In the genomic region with DNA sequence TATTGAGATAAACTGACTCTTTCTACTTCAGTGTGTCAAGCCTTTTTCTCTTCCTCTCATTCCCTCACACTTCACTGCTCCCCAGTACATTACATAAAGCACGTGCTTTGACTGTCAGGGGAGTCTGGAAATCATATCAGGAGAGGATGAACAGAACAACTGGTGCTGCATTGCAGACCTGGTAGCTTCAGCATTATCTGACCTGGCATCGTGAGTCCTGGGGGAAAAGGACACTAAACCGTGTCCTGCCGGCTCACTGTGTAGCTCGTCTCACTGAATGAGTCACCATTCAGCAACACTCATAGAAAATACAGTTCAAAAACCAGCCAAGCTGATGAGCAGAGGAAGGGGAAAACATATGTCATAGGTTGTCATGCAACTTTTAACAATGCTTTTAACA, we compare ENCODE assay signal across 11 cellular contexts.
DNase-seq lines count a peak whose midpoint lies in the region; ATAC-seq and TF ChIP-seq lines count a peak whose summit lies in the region.
"Had no signal": no experiment of that assay in that cellular context is flagged by ENCODE, and none has a peak within 500 bp of the region (broad histone marks: within the 10 kb centered on the region; RNA-seq: fewer than 3 reads in every experiment).

No MANE protein-coding gene starts in this region.

- H3K79me2 ChIP-seq in SK-N-SH (ENCODE audit: insufficient read depth) (no peaks in the 10 kb centered on the region), hepatocyte (no peaks in the 10 kb centered on the region)

- TF ChIP-seq RAD21 in SK-N-SH (IDR thresholded peaks at IDR 0.05; ENCODE audit: low read length): peak; percentile 46

- TF ChIP-seq CTCF in SK-N-SH (IDR thresholded peaks at IDR 0.05) (no peak), hepatocyte (IDR thresholded peaks at IDR 0.05; ENCODE audit: poor library complexity) (no peak), coronary artery (IDR thresholded peaks at IDR 0.05) (no peak)

- CTCF ChIA-PET in SK-N-SH (lab: Yijun Ruan, JAX): interaction anchor here (1.1 to 1.8 kb wide), 2 partner anchors 41 to 238 kb away, joined by 3 to 8 read pairs; no protein-coding TSS in a partner anchor

- H3K9me2 ChIP-seq in SK-N-SH (no peaks in the 10 kb centered on the region), hepatocyte (replicated peaks; ENCODE audit: insufficient read depth) (no peaks in the 10 kb centered on the region)

- peak overlapping the region; percentile 62 to 98 for H3K27ac ChIP-seq in SK-N-SH (ENCODE audit: low read depth in 2 of 2, low read length in 1 of 2)
- no peak overlapping the region for H3K27ac ChIP-seq in hepatocyte
- no peak overlapping the region for H3K27ac ChIP-seq in coronary artery
- H3K27ac ChIP-seq: epithelial cell of prostate had no signal

- H3K9me3 ChIP-seq in SK-N-SH: no peaks in the 10 kb centered on the region
- H3K9me3 ChIP-seq in hepatocyte (ENCODE audit: low read depth): no peaks in the 10 kb centered on the region
- H3K9me3 ChIP-seq: Caco-2 had no signal

- no peaks in the 10 kb centered on the region for H3K36me3 ChIP-seq in SK-N-SH (replicated peaks in 1 of 2; ENCODE audit: control insufficient read depth in 1 of 2, insufficient read depth in 2 of 2, low read length in 1 of 2)
- H3K36me3 ChIP-seq in hepatocyte (replicated peaks; ENCODE audit: insufficient read depth, low read depth): no peaks in the 10 kb centered on the region

- peaks cover 7% of the 10 kb centered on the region for H3F3A ChIP-seq in SK-N-SH (replicated peaks; ENCODE audit: insufficient read depth)

- H3K4me2 ChIP-seq in SK-N-SH (peak overlapping the region; percentile 69), hepatocyte (no peak overlapping the region)

- POLR2A ChIA-PET in SK-N-SH (lab: Yijun Ruan, JAX): interaction anchor here (0.6 to 1.3 kb wide), 7 partner anchors 63 to 238 kb away, joined by 3 to 17 read pairs (median 4); a partner anchor contains a TSS

- WGBS in SK-N-SH (ENCODE audit: low lambda C conversion rate): 2% methylated on average over 5 of the region's 5 CpGs
- 25% methylated on average over 5 of the region's 5 CpGs for WGBS in hepatocyte (ENCODE audit: low lambda C conversion rate, missing lambda C conversion rate)

- ATAC-seq in HG02981 (IDR thresholded peaks at IDR 0.05; ENCODE audit: unreplicated experiment) (peak; percentile 47), HG03045 (IDR thresholded peaks at IDR 0.05; ENCODE audit: unreplicated experiment) (no peak)

- H3K9ac ChIP-seq in SK-N-SH: no peak overlapping the region; the same call in 1 of the 2 replicates

- peak; percentile 47 to 98; a peak in 3 of 4 replicates for TF ChIP-seq EP300 in SK-N-SH (IDR thresholded peaks at IDR 0.05; ENCODE audit: borderline replicate concordance in 1 of 2, low read depth in 1 of 2, low read length in 1 of 2)

- H3K4me3 ChIP-seq in SK-N-SH (ENCODE audit: low read depth in 2 of 2, low read length in 1 of 2) (peak overlapping the region; percentile 12 to 48), hepatocyte (no peak overlapping the region), coronary artery (no peak overlapping the region)

- no peaks in the 10 kb centered on the region for H3K27me3 ChIP-seq in SK-N-SH (ENCODE audit: insufficient read depth)
- no peaks in the 10 kb centered on the region for H3K27me3 ChIP-seq in hepatocyte

- H2AFZ ChIP-seq in SK-N-SH (ENCODE audit: low read depth): peak overlapping the region; percentile 38; the same call in 1 of the 2 replicates
- H2AFZ ChIP-seq in hepatocyte: no peak overlapping the region

- H4K20me1 ChIP-seq in SK-N-SH (ENCODE audit: insufficient read depth): no peaks in the 10 kb centered on the region
- no peaks in the 10 kb centered on the region for H4K20me1 ChIP-seq in hepatocyte (ENCODE audit: insufficient read depth, poor library complexity, severe bottlenecking)

- DNase-seq in Daoy (ENCODE audit: low read depth) (peak; percentile 46), SK-N-SH (peak; percentile 70), hepatocyte (ENCODE audit: low spot score) (peak; percentile 21), GF-D8 (lab: John Stamatoyannopoulos, UW) (no peak), coronary artery (ENCODE audit: low spot score) (no peak), NCI-H226 (no peak)
- DNase-seq: Caco-2; stimulated activated CD4-positive, alpha-beta T cell treated with anti-CD3 and anti-CD28 coated beads, Interleukin-4, amount 100 ng/mL, for 1 hour had no signal

- peaks cover 9% of the 10 kb centered on the region in 2 experiments; a peak in 3 of 4 replicates for H3K4me1 ChIP-seq in SK-N-SH (ENCODE audit: control insufficient read depth in 1 of 2, insufficient read depth in 2 of 2, low read depth in 1 of 2, low read length in 1 of 2)
- H3K4me1 ChIP-seq in hepatocyte (ENCODE audit: insufficient read depth): no peaks in the 10 kb centered on the region
- H3K4me1 ChIP-seq: Caco-2 had no signal

TF ChIP-seq in SK-N-SH, 30 proteins besides CTCF, POLR2A, EP300 and RAD21 (continues in another document):
- TF ChIP-seq CHD2 (IDR thresholded peaks at IDR 0.05; ENCODE audit: low read length, partially characterized antibody) (peak; percentile 91), NFIC (IDR thresholded peaks at IDR 0.05; ENCODE audit: borderline replicate concordance) (no peak; the same call in 1 of the 2 replicates), FOXJ3 (CRISPR knock-in tag; IDR thresholded peaks at IDR 0.05) (peak; percentile 97), SIN3A (IDR thresholded peaks at IDR 0.05; ENCODE audit: borderline replicate concordance, low read depth, low read length) (peak; percentile 75; the same call in 1 of the 2 replicates), RCOR1 (IDR thresholded peaks at IDR 0.05; ENCODE audit: low read length) (peak; percentile 100), GABPA (IDR thresholded peaks at IDR 0.05; ENCODE audit: low read depth) (no peak), FOXM1 (IDR thresholded peaks at IDR 0.05; ENCODE audit: low read depth) (no peak), POLR2AphosphoS5 (IDR thresholded peaks at IDR 0.05; ENCODE audit: low read depth, low read length) (peak; percentile 64; the same call in 1 of the 2 replicates), TCF12 (IDR thresholded peaks at IDR 0.05) (peak; percentile 85), TEAD4 (IDR thresholded peaks at IDR 0.05; ENCODE audit: borderline replicate concordance, insufficient read depth) (no peak), RFX5 (IDR thresholded peaks at IDR 0.05; ENCODE audit: low read length) (peak; percentile 84; the same call in 1 of the 2 replicates), MEF2A (IDR thresholded peaks at IDR 0.05; ENCODE audit: borderline replicate concordance, low read depth) (no peak), RXRA (IDR thresholded peaks at IDR 0.05; ENCODE audit: borderline replicate concordance, low read depth) (no peak), FOSL2 (IDR thresholded peaks at IDR 0.05; ENCODE audit: borderline replicate concordance, low read depth) (peak; percentile 92)
- TF ChIP-seq, protein P1, sequence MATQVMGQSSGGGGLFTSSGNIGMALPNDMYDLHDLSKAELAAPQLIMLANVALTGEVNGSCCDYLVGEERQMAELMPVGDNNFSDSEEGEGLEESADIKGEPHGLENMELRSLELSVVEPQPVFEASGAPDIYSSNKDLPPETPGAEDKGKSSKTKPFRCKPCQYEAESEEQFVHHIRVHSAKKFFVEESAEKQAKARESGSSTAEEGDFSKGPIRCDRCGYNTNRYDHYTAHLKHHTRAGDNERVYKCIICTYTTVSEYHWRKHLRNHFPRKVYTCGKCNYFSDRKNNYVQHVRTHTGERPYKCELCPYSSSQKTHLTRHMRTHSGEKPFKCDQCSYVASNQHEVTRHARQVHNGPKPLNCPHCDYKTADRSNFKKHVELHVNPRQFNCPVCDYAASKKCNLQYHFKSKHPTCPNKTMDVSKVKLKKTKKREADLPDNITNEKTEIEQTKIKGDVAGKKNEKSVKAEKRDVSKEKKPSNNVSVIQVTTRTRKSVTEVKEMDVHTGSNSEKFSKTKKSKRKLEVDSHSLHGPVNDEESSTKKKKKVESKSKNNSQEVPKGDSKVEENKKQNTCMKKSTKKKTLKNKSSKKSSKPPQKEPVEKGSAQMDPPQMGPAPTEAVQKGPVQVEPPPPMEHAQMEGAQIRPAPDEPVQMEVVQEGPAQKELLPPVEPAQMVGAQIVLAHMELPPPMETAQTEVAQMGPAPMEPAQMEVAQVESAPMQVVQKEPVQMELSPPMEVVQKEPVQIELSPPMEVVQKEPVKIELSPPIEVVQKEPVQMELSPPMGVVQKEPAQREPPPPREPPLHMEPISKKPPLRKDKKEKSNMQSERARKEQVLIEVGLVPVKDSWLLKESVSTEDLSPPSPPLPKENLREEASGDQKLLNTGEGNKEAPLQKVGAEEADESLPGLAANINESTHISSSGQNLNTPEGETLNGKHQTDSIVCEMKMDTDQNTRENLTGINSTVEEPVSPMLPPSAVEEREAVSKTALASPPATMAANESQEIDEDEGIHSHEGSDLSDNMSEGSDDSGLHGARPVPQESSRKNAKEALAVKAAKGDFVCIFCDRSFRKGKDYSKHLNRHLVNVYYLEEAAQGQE (IDR thresholded peaks at IDR 0.05; ENCODE audit: low read depth, low read length): peak; percentile 40; the same call in 1 of the 2 replicates
- TF ChIP-seq, protein P2, sequence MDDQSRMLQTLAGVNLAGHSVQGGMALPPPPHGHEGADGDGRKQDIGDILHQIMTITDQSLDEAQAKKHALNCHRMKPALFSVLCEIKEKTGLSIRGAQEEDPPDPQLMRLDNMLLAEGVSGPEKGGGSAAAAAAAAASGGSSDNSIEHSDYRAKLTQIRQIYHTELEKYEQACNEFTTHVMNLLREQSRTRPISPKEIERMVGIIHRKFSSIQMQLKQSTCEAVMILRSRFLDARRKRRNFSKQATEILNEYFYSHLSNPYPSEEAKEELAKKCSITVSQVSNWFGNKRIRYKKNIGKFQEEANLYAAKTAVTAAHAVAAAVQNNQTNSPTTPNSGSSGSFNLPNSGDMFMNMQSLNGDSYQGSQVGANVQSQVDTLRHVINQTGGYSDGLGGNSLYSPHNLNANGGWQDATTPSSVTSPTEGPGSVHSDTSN (IDR thresholded peaks at IDR 0.05): peak; percentile 64
- TF ChIP-seq, protein P3, sequence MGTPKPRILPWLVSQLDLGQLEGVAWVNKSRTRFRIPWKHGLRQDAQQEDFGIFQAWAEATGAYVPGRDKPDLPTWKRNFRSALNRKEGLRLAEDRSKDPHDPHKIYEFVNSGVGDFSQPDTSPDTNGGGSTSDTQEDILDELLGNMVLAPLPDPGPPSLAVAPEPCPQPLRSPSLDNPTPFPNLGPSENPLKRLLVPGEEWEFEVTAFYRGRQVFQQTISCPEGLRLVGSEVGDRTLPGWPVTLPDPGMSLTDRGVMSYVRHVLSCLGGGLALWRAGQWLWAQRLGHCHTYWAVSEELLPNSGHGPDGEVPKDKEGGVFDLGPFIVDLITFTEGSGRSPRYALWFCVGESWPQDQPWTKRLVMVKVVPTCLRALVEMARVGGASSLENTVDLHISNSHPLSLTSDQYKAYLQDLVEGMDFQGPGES (IDR thresholded peaks at IDR 0.05; ENCODE audit: low read depth, low read length): no peak
- TF ChIP-seq, protein P4, sequence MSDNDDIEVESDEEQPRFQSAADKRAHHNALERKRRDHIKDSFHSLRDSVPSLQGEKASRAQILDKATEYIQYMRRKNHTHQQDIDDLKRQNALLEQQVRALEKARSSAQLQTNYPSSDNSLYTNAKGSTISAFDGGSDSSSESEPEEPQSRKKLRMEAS (IDR thresholded peaks at IDR 0.05; ENCODE audit: low read depth): peak; percentile 94

Comparison
In these comparisons a context has a peak if more than half of its experiments do, and no peak if none do; other contexts are left out.
1. DNase-seq: peak in Daoy (single experiment), SK-N-SH (single experiment) and hepatocyte (single experiment); none in GF-D8 (single experiment), coronary artery (single experiment) and NCI-H226 (single experiment).
2. H3K27ac ChIP-seq: peak in SK-N-SH (2 of 2); none in hepatocyte (single experiment) and coronary artery (0 of 2).
3. H3K4me3 ChIP-seq: peak in SK-N-SH (2 of 2); none in hepatocyte (single experiment) and coronary artery (single experiment).